18 cellular contexts compared by ENCODE assay signal in genomic region chr12:88870000-88870737, GRCh38.
DNase-seq lines count a peak whose midpoint lies in the region; ATAC-seq and TF ChIP-seq lines count a peak whose summit lies in the region.
"Had no signal": no experiment of that assay in that cellular context is flagged by ENCODE, and none has a peak within 500 bp of the region (broad histone marks: within the 10 kb centered on the region; RNA-seq: fewer than 3 reads in every experiment).

No MANE protein-coding gene starts in this region.

- POLR2A ChIA-PET in AG04450 (lab: Yijun Ruan, JAX), result no interaction called here

- no peaks in the 10 kb centered on the region for H3K36me3 ChIP-seq in GM06990 (ENCODE audit: control insufficient read depth, insufficient read depth, low read length)
- H3K36me3 ChIP-seq: gastroesophageal sphincter had no signal

- TF ChIP-seq CTCF in AG04450 (IDR thresholded peaks at IDR 0.05; ENCODE audit: low read depth, low read length) (no peak), GM06990 (IDR thresholded peaks at IDR 0.05; ENCODE audit: insufficient read depth, low read length, poor library complexity, severe bottlenecking) (no peak)

- no peaks in the 10 kb centered on the region for H3K27me3 ChIP-seq in AG04450 (ENCODE audit: control insufficient read depth, insufficient read depth, low read length)
- H3K27me3 ChIP-seq in GM06990 (replicated peaks; ENCODE audit: control insufficient read depth, insufficient read depth, low read length), result no peaks in the 10 kb centered on the region
- H3K27me3 ChIP-seq: gastroesophageal sphincter had no signal

- H3K4me3 ChIP-seq in AG04450 (ENCODE audit: low read depth, low read length) (no peak overlapping the region), GM06990 (replicated peaks; ENCODE audit: low read depth, low read length) (no peak overlapping the region)
- H3K4me3 ChIP-seq: coronary artery, gastroesophageal sphincter, mucosa of descending colon had no signal

- peak; percentile 69 for DNase-seq in AG04450 (ENCODE audit: low read depth, low spot score)
- DNase-seq in GM06990 (ENCODE audit: extremely low read depth, insufficient read length), result peak; percentile 6
- DNase-seq in M059J (ENCODE audit: low read depth), result peak; percentile 75
- DNase-seq in fibroblast of peridontal ligament (ENCODE audit: extremely low read depth), result peak; percentile 99
- no peak for DNase-seq in stimulated activated CD4-positive, alpha-beta T cell treated with anti-CD3 and anti-CD28 coated beads, Interleukin-4, amount 100 ng/mL, for 24 hours
- DNase-seq in activated T-cell treated with anti-CD3 and anti-CD28 coated beads, Interleukin-2, amount 50 U/mL, for 1 hour, result no peak
- DNase-seq: ACHN; activated CD4-positive, alpha-beta T cell treated with anti-CD3 and anti-CD28 coated beads, Interleukin-2, amount 10 ng/mL, durations not matched to agents 24 days and 14 days; activated naive CD4-positive, alpha-beta T cell treated with Interleukin-2 at 50 U/mL for 16 hours; mucosa of descending colon; NCI-H2029 treated with DMSO at 0.1 percent for 48 hours; NCI-H446; retina had no signal

- no peaks in the 10 kb centered on the region for H3K9me3 ChIP-seq in AG04450 (ENCODE audit: control insufficient read depth, insufficient read depth, low read length)
- H3K9me3 ChIP-seq: gastroesophageal sphincter, mucosa of descending colon had no signal

- H3K27ac ChIP-seq in AG04450 (ENCODE audit: low read depth, low read length), result no peak overlapping the region
- H3K27ac ChIP-seq: coronary artery, gastroesophageal sphincter, RWPE1 had no signal

- CTCF ChIA-PET in AG04450 (lab: Charles Lee), result no interaction called here

- ATAC-seq in HG03439 (IDR thresholded peaks at IDR 0.05; ENCODE audit: unreplicated experiment) (no peak), HG03520 (IDR thresholded peaks at IDR 0.05; ENCODE audit: unreplicated experiment) (no peak)
- ATAC-seq: gastroesophageal sphincter, mucosa of descending colon had no signal

Comparison
In these comparisons a context has a peak if more than half of its experiments do, and no peak if none do; other contexts are left out.
1. DNase-seq: peak in AG04450 (single experiment), GM06990 (single experiment), M059J (single experiment) and fibroblast of peridontal ligament (single experiment); none in stimulated activated CD4-positive, alpha-beta T cell treated with anti-CD3 and anti-CD28 coated beads, Interleukin-4, amount 100 ng/mL, for 24 hours (single experiment) and activated T-cell treated with anti-CD3 and anti-CD28 coated beads, Interleukin-2, amount 50 U/mL, for 1 hour (single experiment).